In genomic region chr1:19661721-19662228, GRCh38 we compare ENCODE assay signal across 10 cellular contexts. TPM values are rescaled to one million over a fixed set of nuclear protein-coding genes. Genes with fewer than 3 reads are reported as not detected.
A peak's percentile ranks its signal among the peaks of the same experiment; 100 is the strongest.
DNase-seq lines count a peak whose midpoint lies in the region; ATAC-seq and TF ChIP-seq lines count a peak whose summit lies in the region.
"Had no signal": no experiment of that assay in that cellular context is flagged by ENCODE, and none has a peak within 500 bp of the region (broad histone marks: within the 10 kb centered on the region; RNA-seq: fewer than 3 reads in every experiment).

No MANE protein-coding gene starts in this region.

- H3K36me3 Mint-ChIP-seq in CD4-positive, alpha-beta T cell (ENCODE audit: low read depth), result no peaks in the 10 kb centered on the region
- peaks cover 2% of the 10 kb centered on the region; the same call in 1 of the 3 replicates for H3K36me3 Mint-ChIP-seq in GM23338 (ENCODE audit: low read depth)
- H3K36me3 Mint-ChIP-seq in chondrocyte (ENCODE audit: low read depth), result no peaks in the 10 kb centered on the region
- H3K36me3 Mint-ChIP-seq in nephron (ENCODE audit: low read depth), result no peaks in the 10 kb centered on the region

- no peaks in the 10 kb centered on the region for H3K9me3 Mint-ChIP-seq in CD4-positive, alpha-beta T cell
- no peaks in the 10 kb centered on the region; the same call in 2 of the 3 replicates for H3K9me3 Mint-ChIP-seq in GM23338
- no peaks in the 10 kb centered on the region for H3K9me3 Mint-ChIP-seq in chondrocyte (ENCODE audit: low read depth)
- no peaks in the 10 kb centered on the region for H3K9me3 Mint-ChIP-seq in nephron
- H3K9me3 Mint-ChIP-seq: memory B cell had no signal

- peaks cover 10% of the 10 kb centered on the region for H3K27me3 ChIP-seq in CD4-positive, alpha-beta T cell (ENCODE audit: control insufficient read depth, insufficient read depth, low read length)
- H3K27me3 ChIP-seq in GM23338 (ENCODE audit: insufficient read depth), result peaks cover 46% of the 10 kb centered on the region

- no peak overlapping the region for H2AFZ ChIP-seq in GM23338

- no peaks in the 10 kb centered on the region for H3K36me3 ChIP-seq in GM23338 (ENCODE audit: insufficient read depth)
- H3K36me3 ChIP-seq: SJCRH30 had no signal

- H3K9me2 ChIP-seq in GM23338 (ENCODE audit: insufficient read depth), result no peaks in the 10 kb centered on the region

- peak; percentile 21 for ATAC-seq in CD4-positive, alpha-beta T cell (ENCODE audit: poor library complexity)
- ATAC-seq in GM23338 (no peak), GM21390 (IDR thresholded peaks at IDR 0.05; ENCODE audit: unreplicated experiment) (no peak)

- peak overlapping the region; percentile 70 for H3K4me3 Mint-ChIP-seq in CD4-positive, alpha-beta T cell
- H3K4me3 Mint-ChIP-seq in GM23338 (no peak overlapping the region), chondrocyte (ENCODE audit: unreplicated experiment) (no peak overlapping the region), nephron (no peak overlapping the region)
- H3K4me3 Mint-ChIP-seq: memory B cell had no signal

- H3K4me2 ChIP-seq in GM23338, result no peak overlapping the region

- H3K27ac ChIP-seq in CD4-positive, alpha-beta T cell (ENCODE audit: low read depth, low read length), result no peak overlapping the region
- no peak overlapping the region for H3K27ac ChIP-seq in GM23338 (ENCODE audit: low read depth)
- H3K27ac ChIP-seq: SJCRH30 had no signal

- no peaks in the 10 kb centered on the region for H3K9me3 ChIP-seq in CD4-positive, alpha-beta T cell (ENCODE audit: control insufficient read depth, low read length)
- H3K9me3 ChIP-seq: SJCRH30 had no signal

- no peaks in the 10 kb centered on the region for H4K20me1 ChIP-seq in GM23338 (replicated peaks; ENCODE audit: insufficient read depth)

- peak in 5 of 10 experiments; percentile 32 to 45 (median 38) for DNase-seq in CD4-positive, alpha-beta T cell
- DNase-seq in GM23338 (ENCODE audit: low spot score) (peak; percentile 74), RPMI8226 (peak; percentile 68), chondrocyte (ENCODE audit: low spot score) (no peak), NCI-H524 treated with DMSO at 0.1 percent for 48 hours (lab: John Stamatoyannopoulos, UW) (no peak), D341Med (ENCODE audit: low spot score) (no peak)

- intact Hi-C loops in CD4-positive, alpha-beta T cell (cut with DNase I, micrococcal nuclease), result loop anchor here (1.0 to 10.0 kb wide), 3 partner anchors 43 to 383 kb away; no protein-coding TSS in a partner anchor

- POLR2A ChIA-PET in CD4-positive, alpha-beta T cell (lab: Charles Lee), result interaction anchor here (0.9 to 2.3 kb wide), 3 partner anchors 43 to 65 kb away, joined by 3 to 11 read pairs (median 3); a partner anchor contains a TSS

- H3K27me3 Mint-ChIP-seq in CD4-positive, alpha-beta T cell, result peaks cover 37% of the 10 kb centered on the region
- peaks cover 47% of the 10 kb centered on the region for H3K27me3 Mint-ChIP-seq in GM23338 (ENCODE audit: insufficient read depth, low read depth, poor library complexity)
- peaks cover 24% of the 10 kb centered on the region for H3K27me3 Mint-ChIP-seq in chondrocyte (ENCODE audit: low read depth)
- H3K27me3 Mint-ChIP-seq in nephron (ENCODE audit: low read depth), result peaks cover 67% of the 10 kb centered on the region

- no peaks in the 10 kb centered on the region for H3K79me2 ChIP-seq in GM23338 (replicated peaks; ENCODE audit: insufficient read depth)

- no peak overlapping the region for H3K27ac Mint-ChIP-seq in CD4-positive, alpha-beta T cell
- H3K27ac Mint-ChIP-seq in GM23338, result no peak overlapping the region
- H3K27ac Mint-ChIP-seq in chondrocyte (ENCODE audit: unreplicated experiment), result peak overlapping the region; percentile 51
- no peak overlapping the region for H3K27ac Mint-ChIP-seq in nephron
- H3K27ac Mint-ChIP-seq: memory B cell had no signal

- peaks cover 12% of the 10 kb centered on the region; the same call in 1 of the 2 replicates for H3F3A ChIP-seq in GM23338 (replicated peaks; ENCODE audit: low read depth)

- TF ChIP-seq CTCF in CD4-positive, alpha-beta T cell (IDR thresholded peaks at IDR 0.05), result peak; percentile 86
- peak; percentile 63 to 87 for TF ChIP-seq CTCF in GM23338 (conservative IDR thresholded peaks at IDR 0.05; ENCODE audit: low read depth in 2 of 2)
- TF ChIP-seq CTCF in chondrocyte (IDR thresholded peaks at IDR 0.05), result peak; percentile 92
- TF ChIP-seq CTCF in nephron (IDR thresholded peaks at IDR 0.05; ENCODE audit: unreplicated experiment in 3 of 3), result peak; percentile 75 to 84 (median 80)

- H3K4me1 ChIP-seq in GM23338 (ENCODE audit: insufficient read depth), result 0 out of 2 replicates have a peak, but pooled peaks cover 6% of the 10 kb centered on the region

- CTCF ChIA-PET in CD4-positive, alpha-beta T cell (lab: Charles Lee), result interaction anchor here (0.8 to 4.8 kb wide), 15 partner anchors 8 to 271 kb away, joined by 3 to 68 read pairs (median 4); partner anchors contain the start of gene NBL1

- no peak overlapping the region for H3K4me3 ChIP-seq in GM23338
- H3K4me3 ChIP-seq: SJCRH30 had no signal

- H3K4me1 Mint-ChIP-seq in CD4-positive, alpha-beta T cell (ENCODE audit: low read depth), result peaks cover 38% of the 10 kb centered on the region
- peaks cover 19% of the 10 kb centered on the region for H3K4me1 Mint-ChIP-seq in GM23338
- H3K4me1 Mint-ChIP-seq in chondrocyte (ENCODE audit: low read depth), result peaks cover 15% of the 10 kb centered on the region
- peaks cover 5% of the 10 kb centered on the region for H3K4me1 Mint-ChIP-seq in nephron

TF ChIP-seq in GM23338, 12 proteins besides CTCF, POLR2A, EP300 and RAD21 (continues in another document):
- TF ChIP-seq ZNF331 (CRISPR knock-in tag; IDR thresholded peaks at IDR 0.05; ENCODE audit: low read depth), result no peak
- TF ChIP-seq NANOG (IDR thresholded peaks at IDR 0.05; ENCODE audit: borderline replicate concordance), result no peak
- TF ChIP-seq, protein P1, sequence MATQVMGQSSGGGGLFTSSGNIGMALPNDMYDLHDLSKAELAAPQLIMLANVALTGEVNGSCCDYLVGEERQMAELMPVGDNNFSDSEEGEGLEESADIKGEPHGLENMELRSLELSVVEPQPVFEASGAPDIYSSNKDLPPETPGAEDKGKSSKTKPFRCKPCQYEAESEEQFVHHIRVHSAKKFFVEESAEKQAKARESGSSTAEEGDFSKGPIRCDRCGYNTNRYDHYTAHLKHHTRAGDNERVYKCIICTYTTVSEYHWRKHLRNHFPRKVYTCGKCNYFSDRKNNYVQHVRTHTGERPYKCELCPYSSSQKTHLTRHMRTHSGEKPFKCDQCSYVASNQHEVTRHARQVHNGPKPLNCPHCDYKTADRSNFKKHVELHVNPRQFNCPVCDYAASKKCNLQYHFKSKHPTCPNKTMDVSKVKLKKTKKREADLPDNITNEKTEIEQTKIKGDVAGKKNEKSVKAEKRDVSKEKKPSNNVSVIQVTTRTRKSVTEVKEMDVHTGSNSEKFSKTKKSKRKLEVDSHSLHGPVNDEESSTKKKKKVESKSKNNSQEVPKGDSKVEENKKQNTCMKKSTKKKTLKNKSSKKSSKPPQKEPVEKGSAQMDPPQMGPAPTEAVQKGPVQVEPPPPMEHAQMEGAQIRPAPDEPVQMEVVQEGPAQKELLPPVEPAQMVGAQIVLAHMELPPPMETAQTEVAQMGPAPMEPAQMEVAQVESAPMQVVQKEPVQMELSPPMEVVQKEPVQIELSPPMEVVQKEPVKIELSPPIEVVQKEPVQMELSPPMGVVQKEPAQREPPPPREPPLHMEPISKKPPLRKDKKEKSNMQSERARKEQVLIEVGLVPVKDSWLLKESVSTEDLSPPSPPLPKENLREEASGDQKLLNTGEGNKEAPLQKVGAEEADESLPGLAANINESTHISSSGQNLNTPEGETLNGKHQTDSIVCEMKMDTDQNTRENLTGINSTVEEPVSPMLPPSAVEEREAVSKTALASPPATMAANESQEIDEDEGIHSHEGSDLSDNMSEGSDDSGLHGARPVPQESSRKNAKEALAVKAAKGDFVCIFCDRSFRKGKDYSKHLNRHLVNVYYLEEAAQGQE (IDR thresholded peaks at IDR 0.05; ENCODE audit: unreplicated experiment), result no peak

RNA-seq across cellular contexts. Expression of gene HTR6, which starts 2.9 kb away (rescaled TPM):
- total RNA-seq in CD4-positive, alpha-beta T cell, result 1 to 10 TPM; 2.1 to 2.2 TPM
- 0.66 and 0.82 TPM in 2 replicates for total RNA-seq in GM23338 (2014; rRNA removed; shearing (Covaris generic))
- polyA plus RNA-seq in GM23338 (2016; fragmentation: Nextera tagmentation; extraction: Ambion mirVana), result 0.14 and 0.26 TPM in 2 replicates
- total RNA-seq in chondrocyte, result not detected in 3 replicates
- total RNA-seq: SJCRH30 had no signal

RNA-seq across cellular contexts. Expression of gene NBL1, which starts 17.7 kb away (rescaled TPM):
- total RNA-seq in CD4-positive, alpha-beta T cell, result 10 to 100 TPM; 26.4 to 29.7 TPM
- total RNA-seq in GM23338 (2014; rRNA removed; shearing (Covaris generic)), result 8.0 and 10.6 TPM in 2 replicates
- 5.4 and 6.1 TPM in 2 replicates for polyA plus RNA-seq in GM23338 (2016; fragmentation: Nextera tagmentation; extraction: Ambion mirVana)
- total RNA-seq in chondrocyte, result 158 to 249 TPM (median 159 TPM) in 3 replicates

Comparison
In these comparisons a context has a peak if more than half of its experiments do, and no peak if none do; other contexts are left out.
1. DNase-seq: peak in GM23338 (single experiment) and RPMI8226 (single experiment); none in chondrocyte (single experiment), NCI-H524 treated with DMSO at 0.1 percent for 48 hours (single experiment) and D341Med (single experiment).
2. Peak in every context shown above with its lines, with median percentiles within 50 percentile points of each other: CTCF ChIP-seq.